Comparison of ENCODE assay signal across 8 cellular contexts in genomic region chr15:40367673-40368611, GRCh38. TPM values are rescaled to one million over a fixed set of nuclear protein-coding genes. Genes with fewer than 3 reads are reported as not detected.
A peak's percentile ranks its signal among the peaks of the same experiment; 100 is the strongest.
DNase-seq lines count a peak whose midpoint lies in the region; ATAC-seq and TF ChIP-seq lines count a peak whose summit lies in the region.

No MANE protein-coding gene starts in this region.

- TF ChIP-seq CTCF in GM12873 (IDR thresholded peaks at IDR 0.05; ENCODE audit: insufficient read depth, low read depth, low read length, missing control alignments), result peak; percentile 81

- DNase-seq in NCI-H1694 treated with DMSO at 0.1 percent for 48 hours (lab: John Stamatoyannopoulos, UW) (peak; percentile 72), cerebellum (ENCODE audit: low spot score) (peak; percentile 65), kidney tubule cell (ENCODE audit: low spot score) (peak; percentile 95), NCI-H1105 treated with DMSO at 0.1 percent for 48 hours (lab: John Stamatoyannopoulos, UW) (no peak)
- peak; percentile 62 to 73 for DNase-seq in stimulated activated CD4-positive, alpha-beta T cell treated with anti-CD3 and anti-CD28 coated beads, Interleukin-1b, Interleukin-23, amount 100 ng/mL, for 1 hour (ENCODE audit: low read depth in 2 of 2)

- peak; percentile 90 for ATAC-seq in HG02759 (IDR thresholded peaks at IDR 0.05; ENCODE audit: unreplicated experiment)
- peak; percentile 93 for ATAC-seq in activated CD4-positive, CD25-positive, alpha-beta regulatory T cell treated with anti-CD3 and anti-CD28 coated beads, Interleukin-2, amount 50 U/mL, for 24 hours

RNA-seq across cellular contexts. Expression of gene DISP2, which starts 9.9 kb away (rescaled TPM):
- total RNA-seq in cerebellum, result 30.9 TPM

RNA-seq across cellular contexts. Expression of gene KNSTRN, which starts 14.6 kb away (rescaled TPM):
- 27.2 TPM for total RNA-seq in cerebellum

RNA-seq across cellular contexts. Expression of gene PHGR1, which starts 17.1 kb away (rescaled TPM):
- not detected for total RNA-seq in cerebellum

RNA-seq across cellular contexts. Expression of gene CCDC9B, which starts 27.2 kb away (rescaled TPM):
- 0.73 TPM for total RNA-seq in cerebellum

RNA-seq across cellular contexts. Expression of gene IVD, which starts 37.7 kb away (rescaled TPM):
- 37.3 TPM for total RNA-seq in cerebellum
